ENCODE assay signal across 18 cellular contexts in genomic region chr1:178548108-178548507, GRCh38. TPM values are rescaled to one million over a fixed set of nuclear protein-coding genes. Genes with fewer than 3 reads are reported as not detected.
"Had no signal": no experiment of that assay in that cellular context is flagged by ENCODE, and none has a peak within 500 bp of the region (broad histone marks: within the 10 kb centered on the region; RNA-seq: fewer than 3 reads in every experiment).

No MANE protein-coding gene starts in this region.

- DNase-seq: activated CD4-positive, alpha-beta T cell treated with anti-CD3 and anti-CD28 coated beads, Interleukin-2, amount 50 U/mL, for 1 hour; activated naive CD4-positive, alpha-beta T cell treated with Interleukin-2 at 50 U/mL for 16 hours; anterior cingulate cortex; cerebellar nuclear complex; effector memory CD4-positive, alpha-beta T cell; gastrocnemius medialis; heart left ventricle; naive B cell; right lobe of liver had no signal

- H3K4me2 ChIP-seq: neural progenitor cell had no signal

- H3K36me3 ChIP-seq: gastrocnemius medialis, neural progenitor cell, right lobe of liver had no signal

- H3K4me3 ChIP-seq: gastrocnemius medialis, heart left ventricle, neural progenitor cell, right lobe of liver, thoracic aorta had no signal

- H3K9me3 ChIP-seq: gastrocnemius medialis, heart left ventricle, right lobe of liver, thoracic aorta had no signal

- H3K27me3 ChIP-seq: gastrocnemius medialis, heart left ventricle, neural progenitor cell, right lobe of liver had no signal

- ATAC-seq: activated CD4-positive, CD25-positive, alpha-beta regulatory T cell treated with anti-CD3 and anti-CD28 coated beads, Interleukin-2, amount 50 U/mL, for 24 hours; gastrocnemius medialis; heart left ventricle; right lobe of liver had no signal

- H3K9ac ChIP-seq: neural progenitor cell had no signal

- H2AFZ ChIP-seq: neural progenitor cell had no signal

- H3K27ac ChIP-seq: epithelial cell of prostate, gastrocnemius medialis, heart left ventricle, neural progenitor cell, right lobe of liver, thoracic aorta had no signal

RNA-seq across cellular contexts. Expression of gene TEX35, which starts 35.2 kb away (rescaled TPM):
- total RNA-seq: activated CD8-positive, alpha-beta memory T cell treated with anti-CD3 and anti-CD28 coated beads for 36 hours; gastrocnemius medialis; heart left ventricle; lung microvascular endothelial cell; osteocyte; pulmonary artery endothelial cell; right lobe of liver; thoracic aorta; ureter had no signal
- polyA plus RNA-seq: heart left ventricle had no signal

RNA-seq across cellular contexts. Expression of gene CLEC20A, which starts 51.3 kb away (rescaled TPM):
- total RNA-seq: activated CD8-positive, alpha-beta memory T cell treated with anti-CD3 and anti-CD28 coated beads for 36 hours; gastrocnemius medialis; lung microvascular endothelial cell; osteocyte; pulmonary artery endothelial cell; right lobe of liver; ureter had no signal
- polyA plus RNA-seq: heart left ventricle had no signal
